In genomic region chr6:43785904-43786303, GRCh38 we compare ENCODE assay signal across 23 cellular contexts.
"Had no signal": no experiment of that assay in that cellular context is flagged by ENCODE, and none has a peak within 500 bp of the region (broad histone marks: within the 10 kb centered on the region; RNA-seq: fewer than 3 reads in every experiment).

No MANE protein-coding gene starts in this region.

- ATAC-seq: foreskin keratinocyte, left cardiac atrium had no signal

- H3K36me3 Mint-ChIP-seq: naive B cell had no signal

- H3K9me3 Mint-ChIP-seq: naive B cell, nephron had no signal

- H3K9me3 ChIP-seq: colonic mucosa, prostate gland, right lobe of liver, stomach, thoracic aorta had no signal

- H3K4me3 Mint-ChIP-seq: naive B cell, nephron had no signal

- H3K27ac Mint-ChIP-seq: naive B cell, nephron had no signal

- H3K4me3 ChIP-seq: colonic mucosa, hepatocyte, lung, prostate gland, right lobe of liver, stomach, thoracic aorta had no signal

- H3K4me2 ChIP-seq: hepatocyte had no signal

- H3K9ac ChIP-seq: parathyroid adenoma had no signal

- H3K27me3 Mint-ChIP-seq: naive B cell had no signal

- DNase-seq: colonic mucosa; dermis blood vessel endothelial cell; erythroblast; foreskin keratinocyte; head of caudate nucleus; left cardiac atrium; left ventricle myocardium superior; mesendoderm; naive B cell; retina; stimulated activated CD4-positive, alpha-beta T cell treated with anti-CD3 and anti-CD28 coated beads, Interleukin-12 subunit alpha, Interleukin-12 subunit beta, amount 100 ng/mL, for 4 hours; stimulated activated naive CD4-positive, alpha-beta T cell; stomach; substantia nigra; trophoblast cell had no signal

- H3K4me1 Mint-ChIP-seq: naive B cell, nephron had no signal

- H3K27ac ChIP-seq: colonic mucosa, foreskin keratinocyte, parathyroid adenoma, prostate gland, right lobe of liver, thoracic aorta had no signal

- H3K4me1 ChIP-seq: colonic mucosa, foreskin keratinocyte, prostate gland, right lobe of liver had no signal

- H3K27me3 ChIP-seq: colonic mucosa, foreskin keratinocyte, hepatocyte, right lobe of liver, stomach had no signal

- FAIRE-seq: kidney had no signal

- H2AFZ ChIP-seq: hepatocyte, parathyroid adenoma had no signal
